Comparison of ENCODE assay signal across 1 cellular context in genomic region chr2:43743706-43744105, GRCh38.
TF ChIP-seq lines count a peak whose summit lies in the region.

No MANE protein-coding gene starts in this region.

TF ChIP-seq in HepG2, 621 proteins besides CTCF, POLR2A, EP300 and RAD21 (continued from another document):
- TF ChIP-seq FOXK2 (IDR thresholded peaks at IDR 0.05) (no peak), PTBP1 (IDR thresholded peaks at IDR 0.05; ENCODE audit: low read depth, low read length, poor library complexity, severe bottlenecking) (no peak), NPAS2 (CRISPR knock-in tag; IDR thresholded peaks at IDR 0.05; ENCODE audit: borderline replicate concordance) (no peak), CEBPZ (IDR thresholded peaks at IDR 0.05; ENCODE audit: low read length) (no peak), TCF7 (IDR thresholded peaks at IDR 0.05; ENCODE audit: low read depth) (no peak), ARID5B (CRISPR knock-in tag; IDR thresholded peaks at IDR 0.05) (no peak), POLR2AphosphoS2 (IDR thresholded peaks at IDR 0.05; ENCODE audit: low read depth, low read length) (no peak)
